In the genomic region with DNA sequence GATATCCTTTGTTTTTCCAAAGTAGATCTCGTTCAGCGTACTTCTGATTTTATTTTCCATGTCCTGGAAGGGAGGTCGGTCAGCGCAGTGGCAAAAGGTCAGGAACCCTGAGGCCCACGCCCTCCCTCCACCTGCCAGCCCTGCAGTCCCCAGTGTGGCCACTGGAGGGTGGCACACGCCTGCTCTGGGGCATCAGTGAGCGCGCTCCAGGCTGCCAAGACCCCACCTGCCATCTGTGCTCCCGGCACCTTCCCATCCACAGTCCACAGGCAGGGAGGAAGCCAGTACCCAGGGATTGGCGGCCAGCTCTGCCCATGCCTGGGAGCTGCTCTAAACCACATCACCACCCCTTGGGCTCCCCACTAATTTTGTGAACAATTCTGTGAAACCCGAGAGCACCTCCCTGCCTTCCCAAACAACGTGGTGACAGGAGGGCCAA, we compare ENCODE assay signal across 8 cellular contexts. TPM values are rescaled to one million over a fixed set of nuclear protein-coding genes. Genes with fewer than 3 reads are reported as not detected.
DNase-seq lines count a peak whose midpoint lies in the region; ATAC-seq and TF ChIP-seq lines count a peak whose summit lies in the region.

No MANE protein-coding gene starts in this region.

- H3K4me3 ChIP-seq in HEK293 (ENCODE audit: low read depth, low read length) (no peak overlapping the region), heart left ventricle (no peak overlapping the region), gastrocnemius medialis (no peak overlapping the region)

- POLR2A ChIA-PET in HEK293 (lab: Yijun Ruan, JAX): no interaction called here
- POLR2A ChIA-PET in activated naive CD8-positive, alpha-beta T cell treated with anti-CD3 and anti-CD28 coated beads, Interleukin-2, amount 10 ng/mL, durations not matched to agents 7 days and 5 days (lab: Charles Lee): no interaction called here

- H3K27me3 Mint-ChIP-seq in CD14-positive monocyte (ENCODE audit: low read depth in 3 of 3): no peaks in the 10 kb centered on the region
- H3K27me3 Mint-ChIP-seq in activated naive CD8-positive, alpha-beta T cell treated with anti-CD3 and anti-CD28 coated beads, Interleukin-2, amount 10 ng/mL, durations not matched to agents 7 days and 5 days: no peaks in the 10 kb centered on the region

- H3K27ac Mint-ChIP-seq in CD14-positive monocyte: peak overlapping the region in 2 of 7 donors; percentile 18 to 81
- H3K27ac Mint-ChIP-seq in activated naive CD8-positive, alpha-beta T cell treated with anti-CD3 and anti-CD28 coated beads, Interleukin-2, amount 10 ng/mL, durations not matched to agents 7 days and 5 days: no peak overlapping the region

- ATAC-seq in activated naive CD8-positive, alpha-beta T cell treated with anti-CD3 and anti-CD28 coated beads, Interleukin-2, amount 10 ng/mL, durations not matched to agents 7 days and 5 days (ENCODE audit: low read depth): peak; percentile 58
- ATAC-seq in heart left ventricle (peak; percentile 44 to 75 (median 72)), gastrocnemius medialis (peak in 1 of 2 donors; percentile 67), GM21786 (IDR thresholded peaks at IDR 0.05; ENCODE audit: unreplicated experiment) (no peak), HG03196 (IDR thresholded peaks at IDR 0.05; ENCODE audit: unreplicated experiment) (no peak)

- H3K4me1 Mint-ChIP-seq in CD14-positive monocyte: peaks cover 36% of the 10 kb centered on the region
- H3K4me1 Mint-ChIP-seq in activated naive CD8-positive, alpha-beta T cell treated with anti-CD3 and anti-CD28 coated beads, Interleukin-2, amount 10 ng/mL, durations not matched to agents 7 days and 5 days: peaks cover 2% of the 10 kb centered on the region

- 60 to 68% (median 62%) methylated on average over 12 of the region's 12 CpGs for WGBS in heart left ventricle, 4 donors

- DNase-seq in CD14-positive monocyte (ENCODE audit: low spot score) (no peak), RPMI7951 (ENCODE audit: low read depth) (peak; percentile 47), heart left ventricle (peak; percentile 34 to 78 (median 59)), gastrocnemius medialis (peak in 1 of 2 donors; percentile 73)
- DNase-seq in activated naive CD8-positive, alpha-beta T cell treated with anti-CD3 and anti-CD28 coated beads, Interleukin-2, amount 10 ng/mL, durations not matched to agents 7 days and 5 days: peak; percentile 71

- no peak overlapping the region for H3K27ac ChIP-seq in HEK293 (ENCODE audit: extremely low read depth, low read depth, low read length)
- peak overlapping the region in 1 of 12 donors; percentile 3 for H3K27ac ChIP-seq in heart left ventricle
- H3K27ac ChIP-seq in gastrocnemius medialis: peak overlapping the region in 1 of 4 donors; percentile 3

- H3K36me3 ChIP-seq in HEK293 (ENCODE audit: control insufficient read depth in 2 of 2, insufficient read depth in 1 of 2, low read length in 2 of 2) (peaks cover 0 to 79% of the 10 kb centered on the region in 2 experiments; a peak in 2 of 3 replicates), heart left ventricle (peaks cover 2 to 84% (median 62%) of the 10 kb centered on the region in 9 donors), gastrocnemius medialis (peaks cover 0 to 37% of the 10 kb centered on the region in 2 donors)

- H3K4me1 ChIP-seq in HEK293 (ENCODE audit: control insufficient read depth, insufficient read depth, low read length) (no peaks in the 10 kb centered on the region), heart left ventricle (peaks cover 0 to 27% (median 9%) of the 10 kb centered on the region in 12 donors), gastrocnemius medialis (no peaks in the 10 kb centered on the region)

- CTCF ChIA-PET in HEK293 (lab: Yijun Ruan, JAX): interaction anchor here (0.6 to 3.7 kb wide), 11 partner anchors 9 to 316 kb away, joined by 3 to 19 read pairs (median 4); no protein-coding TSS in a partner anchor

- peaks cover 0 to 2% (median 0%) of the 10 kb centered on the region in 7 donors for H3K9me3 Mint-ChIP-seq in CD14-positive monocyte
- H3K9me3 Mint-ChIP-seq in activated naive CD8-positive, alpha-beta T cell treated with anti-CD3 and anti-CD28 coated beads, Interleukin-2, amount 10 ng/mL, durations not matched to agents 7 days and 5 days: no peaks in the 10 kb centered on the region

- H3K9me3 ChIP-seq in HEK293 (ENCODE audit: control insufficient read depth, insufficient read depth, low read depth, low read length) (no peaks in the 10 kb centered on the region), heart left ventricle (no peaks in the 10 kb centered on the region), gastrocnemius medialis (no peaks in the 10 kb centered on the region)

- in situ Hi-C loops in gastrocnemius medialis (cut with MboI; ENCODE audit: low sequenced_read_pairs in 4 of 4): loop anchor here in 3 of 4 donors (5.0 to 10.0 kb wide), 2 partner anchors 308 to 310 kb away; no protein-coding TSS in a partner anchor

- intact Hi-C loops in CD14-positive monocyte (cut with micrococcal nuclease): loop anchor here in 1 of 2 donors (10.0 kb wide), 1 partner anchor 310 kb away; no protein-coding TSS in a partner anchor
- intact Hi-C loops in heart left ventricle (cut with DNase I): loop anchor here in 9 of 10 donors (1.0 to 5.0 kb wide), 8 partner anchors 43 to 313 kb away; no protein-coding TSS in a partner anchor
- intact Hi-C loops in gastrocnemius medialis (cut with DNase I; ENCODE audit: low total_unique reads): loop anchor here (1.0 to 10.0 kb wide), 3 partner anchors 143 to 309 kb away; partner anchors contain the start of gene CAPZB

- H3K27me3 ChIP-seq in heart left ventricle (no peaks in the 10 kb centered on the region), gastrocnemius medialis (no peaks in the 10 kb centered on the region)

- peaks cover 63 to 76% of the 10 kb centered on the region in 2 donors for H3K36me3 Mint-ChIP-seq in CD14-positive monocyte
- H3K36me3 Mint-ChIP-seq in activated naive CD8-positive, alpha-beta T cell treated with anti-CD3 and anti-CD28 coated beads, Interleukin-2, amount 10 ng/mL, durations not matched to agents 7 days and 5 days: peaks cover 11% of the 10 kb centered on the region

- H3K4me3 Mint-ChIP-seq in CD14-positive monocyte: no peak overlapping the region
- no peak overlapping the region for H3K4me3 Mint-ChIP-seq in activated naive CD8-positive, alpha-beta T cell treated with anti-CD3 and anti-CD28 coated beads, Interleukin-2, amount 10 ng/mL, durations not matched to agents 7 days and 5 days

- TF ChIP-seq CTCF in CD14-positive monocyte (IDR thresholded peaks at IDR 0.05) (peak; percentile 89), HEK293 (tag by site-specific recombination; IDR thresholded peaks at IDR 0.05) (peak; percentile 73), heart left ventricle (IDR thresholded peaks at IDR 0.05) (peak; percentile 80 to 96 (median 87)), gastrocnemius medialis (IDR thresholded peaks at IDR 0.05 in 4 of 5, conservative IDR thresholded peaks at IDR 0.05 in 1 of 5) (peak; percentile 87 to 96 (median 95))

- TF ChIP-seq POLR2A in heart left ventricle (IDR thresholded peaks at IDR 0.05) (no peak), gastrocnemius medialis (IDR thresholded peaks at IDR 0.05) (no peak)

TF ChIP-seq in HEK293, 187 proteins besides CTCF, POLR2A, EP300 and RAD21 (continues in another document):
- TF ChIP-seq ZNF639 (tag by site-specific recombination; IDR thresholded peaks at IDR 0.05) (no peak), ZBTB17 (tag by site-specific recombination; IDR thresholded peaks at IDR 0.05) (peak; percentile 56)
- TF ChIP-seq, protein P1, sequence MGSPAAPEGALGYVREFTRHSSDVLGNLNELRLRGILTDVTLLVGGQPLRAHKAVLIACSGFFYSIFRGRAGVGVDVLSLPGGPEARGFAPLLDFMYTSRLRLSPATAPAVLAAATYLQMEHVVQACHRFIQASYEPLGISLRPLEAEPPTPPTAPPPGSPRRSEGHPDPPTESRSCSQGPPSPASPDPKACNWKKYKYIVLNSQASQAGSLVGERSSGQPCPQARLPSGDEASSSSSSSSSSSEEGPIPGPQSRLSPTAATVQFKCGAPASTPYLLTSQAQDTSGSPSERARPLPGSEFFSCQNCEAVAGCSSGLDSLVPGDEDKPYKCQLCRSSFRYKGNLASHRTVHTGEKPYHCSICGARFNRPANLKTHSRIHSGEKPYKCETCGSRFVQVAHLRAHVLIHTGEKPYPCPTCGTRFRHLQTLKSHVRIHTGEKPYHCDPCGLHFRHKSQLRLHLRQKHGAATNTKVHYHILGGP (tag by site-specific recombination; IDR thresholded peaks at IDR 0.05): no peak

RNA-seq across cellular contexts. Expression of gene SLC66A1, which starts 32.3 kb away (rescaled TPM):
- polyA plus RNA-seq in CD14-positive monocyte (1 to 10 TPM; 9.1 to 9.7 TPM), heart left ventricle (10 to 100 TPM; 10.4 to 19.4 TPM)
- total RNA-seq in RPMI7951 (2014; rRNA removed; shearing (Covaris generic)): 15.4 and 18.4 TPM in 2 replicates
- 1 to 10 TPM; 9.2 to 9.6 TPM for total RNA-seq in activated naive CD8-positive, alpha-beta T cell treated with anti-CD3 and anti-CD28 coated beads, Interleukin-2, amount 10 ng/mL, durations not matched to agents 7 days and 5 days
- total RNA-seq in heart left ventricle (10 to 100 TPM in 2 of 9 donors, 1 to 10 TPM in 7; 6.4 to 17.2 (median 8.2) TPM), gastrocnemius medialis (10 to 100 TPM; 13.9 to 30.0 (median 19.3) TPM)

RNA-seq across cellular contexts. Expression of gene AKR7A2, which starts 32.4 kb away (rescaled TPM):
- polyA plus RNA-seq in CD14-positive monocyte: 100 to 1,000 TPM in 1 of 2 donors, 10 to 100 TPM in 1; 89.3 to 117 TPM
- 128 and 181 TPM in 2 replicates for total RNA-seq in RPMI7951 (2014; rRNA removed; shearing (Covaris generic))
- 10 to 100 TPM; 48.5 to 49.6 TPM for total RNA-seq in activated naive CD8-positive, alpha-beta T cell treated with anti-CD3 and anti-CD28 coated beads, Interleukin-2, amount 10 ng/mL, durations not matched to agents 7 days and 5 days
- total RNA-seq in heart left ventricle: 10 to 100 TPM; 25.0 to 97.5 (median 46.4) TPM
- polyA plus RNA-seq in heart left ventricle: 10 to 100 TPM; 13.8 to 27.2 TPM
- 10 to 100 TPM; 45.4 to 80.2 (median 60.2) TPM for total RNA-seq in gastrocnemius medialis

RNA-seq across cellular contexts. Expression of gene AKR7A3, which starts 55.8 kb away (rescaled TPM):
- polyA plus RNA-seq in CD14-positive monocyte (under 1 TPM in 1 of 2 donors, not detected in 1; 0.15 TPM), heart left ventricle (under 1 TPM in 1 of 2 donors, not detected in 1; 0.12 TPM)
- 0.68 and 0.84 TPM in 2 replicates for total RNA-seq in RPMI7951 (2014; rRNA removed; shearing (Covaris generic))
- total RNA-seq in activated naive CD8-positive, alpha-beta T cell treated with anti-CD3 and anti-CD28 coated beads, Interleukin-2, amount 10 ng/mL, durations not matched to agents 7 days and 5 days: 1 to 10 TPM in 1 of 2 experiments, under 1 TPM in 1; 0.83 to 1.0 TPM
- total RNA-seq in heart left ventricle (under 1 TPM in 5 of 9 donors, not detected in 4; 0.19 to 0.36 (median 0.20) TPM), gastrocnemius medialis (under 1 TPM; 0.17 to 0.61 (median 0.32) TPM)

Comparison
In these comparisons a context has a peak if more than half of its experiments do, and no peak if none do; other contexts are left out.
1. ATAC-seq: peak in activated naive CD8-positive, alpha-beta T cell treated with anti-CD3 and anti-CD28 coated beads, Interleukin-2, amount 10 ng/mL, durations not matched to agents 7 days and 5 days (single experiment) and heart left ventricle (4 of 4); none in GM21786 (single experiment) and HG03196 (single experiment).
2. Peak in every context shown above with its lines, with median percentiles within 50 percentile points of each other: CTCF ChIP-seq.